Comparison of ENCODE assay signal across 1 cellular context in the genomic region with DNA sequence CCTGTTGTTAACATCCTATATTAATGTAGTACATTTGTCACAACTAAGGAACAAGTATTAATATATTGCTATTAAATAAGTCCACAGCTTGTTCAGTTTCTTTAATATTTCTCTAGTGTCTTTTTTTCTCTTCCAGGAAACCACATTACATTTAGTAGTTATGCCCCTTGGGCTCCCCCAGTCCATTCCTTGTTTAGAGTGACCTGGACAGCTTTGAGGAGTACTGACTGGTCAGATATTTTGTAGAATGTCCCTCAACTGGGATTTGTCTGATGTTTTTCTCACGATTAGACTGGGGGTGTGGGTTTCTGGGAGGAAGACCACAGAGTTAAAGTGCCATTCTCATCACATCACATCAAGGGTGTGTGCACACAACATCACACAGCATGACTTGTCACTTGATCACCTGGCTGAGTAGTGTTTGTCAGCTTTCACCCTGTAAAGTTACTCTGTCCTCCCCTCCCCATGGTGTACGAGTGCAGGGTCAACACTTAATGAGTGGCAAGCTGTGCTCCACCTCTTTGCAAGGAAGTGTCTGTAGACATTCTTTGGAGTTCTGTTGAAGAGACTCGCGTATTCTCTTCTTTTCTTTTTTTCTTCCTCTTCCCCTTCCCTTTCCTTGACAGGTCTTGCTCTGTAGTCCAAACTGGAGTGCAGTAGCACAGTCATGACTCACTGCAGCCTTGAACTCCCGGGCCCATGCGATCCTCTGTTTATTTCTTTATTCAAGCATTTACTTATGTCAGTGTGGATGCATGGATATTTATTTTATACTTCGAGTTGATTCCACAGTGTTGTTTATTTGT.
TF ChIP-seq lines count a peak whose summit lies in the region.

No MANE protein-coding gene starts in this region.

TF ChIP-seq in HEK293, 187 proteins besides CTCF, POLR2A, EP300 and RAD21 (continued from another document):
- TF ChIP-seq, protein P1, sequence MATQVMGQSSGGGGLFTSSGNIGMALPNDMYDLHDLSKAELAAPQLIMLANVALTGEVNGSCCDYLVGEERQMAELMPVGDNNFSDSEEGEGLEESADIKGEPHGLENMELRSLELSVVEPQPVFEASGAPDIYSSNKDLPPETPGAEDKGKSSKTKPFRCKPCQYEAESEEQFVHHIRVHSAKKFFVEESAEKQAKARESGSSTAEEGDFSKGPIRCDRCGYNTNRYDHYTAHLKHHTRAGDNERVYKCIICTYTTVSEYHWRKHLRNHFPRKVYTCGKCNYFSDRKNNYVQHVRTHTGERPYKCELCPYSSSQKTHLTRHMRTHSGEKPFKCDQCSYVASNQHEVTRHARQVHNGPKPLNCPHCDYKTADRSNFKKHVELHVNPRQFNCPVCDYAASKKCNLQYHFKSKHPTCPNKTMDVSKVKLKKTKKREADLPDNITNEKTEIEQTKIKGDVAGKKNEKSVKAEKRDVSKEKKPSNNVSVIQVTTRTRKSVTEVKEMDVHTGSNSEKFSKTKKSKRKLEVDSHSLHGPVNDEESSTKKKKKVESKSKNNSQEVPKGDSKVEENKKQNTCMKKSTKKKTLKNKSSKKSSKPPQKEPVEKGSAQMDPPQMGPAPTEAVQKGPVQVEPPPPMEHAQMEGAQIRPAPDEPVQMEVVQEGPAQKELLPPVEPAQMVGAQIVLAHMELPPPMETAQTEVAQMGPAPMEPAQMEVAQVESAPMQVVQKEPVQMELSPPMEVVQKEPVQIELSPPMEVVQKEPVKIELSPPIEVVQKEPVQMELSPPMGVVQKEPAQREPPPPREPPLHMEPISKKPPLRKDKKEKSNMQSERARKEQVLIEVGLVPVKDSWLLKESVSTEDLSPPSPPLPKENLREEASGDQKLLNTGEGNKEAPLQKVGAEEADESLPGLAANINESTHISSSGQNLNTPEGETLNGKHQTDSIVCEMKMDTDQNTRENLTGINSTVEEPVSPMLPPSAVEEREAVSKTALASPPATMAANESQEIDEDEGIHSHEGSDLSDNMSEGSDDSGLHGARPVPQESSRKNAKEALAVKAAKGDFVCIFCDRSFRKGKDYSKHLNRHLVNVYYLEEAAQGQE (tag by site-specific recombination; IDR thresholded peaks at IDR 0.05) = no peak
- TF ChIP-seq WT1 (tag by site-specific recombination; IDR thresholded peaks at IDR 0.05) = 0 out of 2 replicates have a peak, but pooled peaks have one; percentile 22
- TF ChIP-seq, protein P2, sequence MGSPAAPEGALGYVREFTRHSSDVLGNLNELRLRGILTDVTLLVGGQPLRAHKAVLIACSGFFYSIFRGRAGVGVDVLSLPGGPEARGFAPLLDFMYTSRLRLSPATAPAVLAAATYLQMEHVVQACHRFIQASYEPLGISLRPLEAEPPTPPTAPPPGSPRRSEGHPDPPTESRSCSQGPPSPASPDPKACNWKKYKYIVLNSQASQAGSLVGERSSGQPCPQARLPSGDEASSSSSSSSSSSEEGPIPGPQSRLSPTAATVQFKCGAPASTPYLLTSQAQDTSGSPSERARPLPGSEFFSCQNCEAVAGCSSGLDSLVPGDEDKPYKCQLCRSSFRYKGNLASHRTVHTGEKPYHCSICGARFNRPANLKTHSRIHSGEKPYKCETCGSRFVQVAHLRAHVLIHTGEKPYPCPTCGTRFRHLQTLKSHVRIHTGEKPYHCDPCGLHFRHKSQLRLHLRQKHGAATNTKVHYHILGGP (tag by site-specific recombination; IDR thresholded peaks at IDR 0.05) = no peak
- no peak for TF ChIP-seq HOXD13 (CRISPR knock-in tag; IDR thresholded peaks at IDR 0.05; ENCODE audit: borderline replicate concordance)
- no peak for TF ChIP-seq ZNF791 (tag by site-specific recombination; IDR thresholded peaks at IDR 0.05)
- TF ChIP-seq ZNF292 (tag by site-specific recombination; IDR thresholded peaks at IDR 0.05; ENCODE audit: borderline replicate concordance, low read depth) = no peak
- TF ChIP-seq, protein P3, sequence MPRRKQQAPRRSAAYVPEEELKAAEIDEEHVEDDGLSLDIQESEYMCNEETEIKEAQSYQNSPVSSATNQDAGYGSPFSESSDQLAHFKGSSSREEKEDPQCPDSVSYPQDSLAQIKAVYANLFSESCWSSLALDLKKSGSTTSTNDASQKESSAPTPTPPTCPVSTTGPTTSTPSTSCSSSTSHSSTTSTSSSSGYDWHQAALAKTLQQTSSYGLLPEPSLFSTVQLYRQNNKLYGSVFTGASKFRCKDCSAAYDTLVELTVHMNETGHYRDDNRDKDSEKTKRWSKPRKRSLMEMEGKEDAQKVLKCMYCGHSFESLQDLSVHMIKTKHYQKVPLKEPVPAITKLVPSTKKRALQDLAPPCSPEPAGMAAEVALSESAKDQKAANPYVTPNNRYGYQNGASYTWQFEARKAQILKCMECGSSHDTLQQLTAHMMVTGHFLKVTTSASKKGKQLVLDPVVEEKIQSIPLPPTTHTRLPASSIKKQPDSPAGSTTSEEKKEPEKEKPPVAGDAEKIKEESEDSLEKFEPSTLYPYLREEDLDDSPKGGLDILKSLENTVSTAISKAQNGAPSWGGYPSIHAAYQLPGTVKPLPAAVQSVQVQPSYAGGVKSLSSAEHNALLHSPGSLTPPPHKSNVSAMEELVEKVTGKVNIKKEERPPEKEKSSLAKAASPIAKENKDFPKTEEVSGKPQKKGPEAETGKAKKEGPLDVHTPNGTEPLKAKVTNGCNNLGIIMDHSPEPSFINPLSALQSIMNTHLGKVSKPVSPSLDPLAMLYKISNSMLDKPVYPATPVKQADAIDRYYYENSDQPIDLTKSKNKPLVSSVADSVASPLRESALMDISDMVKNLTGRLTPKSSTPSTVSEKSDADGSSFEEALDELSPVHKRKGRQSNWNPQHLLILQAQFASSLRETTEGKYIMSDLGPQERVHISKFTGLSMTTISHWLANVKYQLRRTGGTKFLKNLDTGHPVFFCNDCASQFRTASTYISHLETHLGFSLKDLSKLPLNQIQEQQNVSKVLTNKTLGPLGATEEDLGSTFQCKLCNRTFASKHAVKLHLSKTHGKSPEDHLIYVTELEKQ (tag by site-specific recombination; IDR thresholded peaks at IDR 0.05; ENCODE audit: borderline replicate concordance) = no peak
- peak; percentile 45 for TF ChIP-seq PRDM1 (tag by site-specific recombination; IDR thresholded peaks at IDR 0.05)
- TF ChIP-seq ZIC2 (tag by site-specific recombination; IDR thresholded peaks at IDR 0.05) = peak; percentile 83
- no peak for TF ChIP-seq ZFP69B (tag by site-specific recombination; IDR thresholded peaks at IDR 0.05)
- TF ChIP-seq ZNF223 (tag by site-specific recombination; IDR thresholded peaks at IDR 0.05) = no peak
- TF ChIP-seq ZBTB8A (tag by site-specific recombination; IDR thresholded peaks at IDR 0.05) = no peak
- TF ChIP-seq ZNF211 (tag by site-specific recombination; IDR thresholded peaks at IDR 0.05; ENCODE audit: low read depth) = no peak
- TF ChIP-seq ZNF354C (tag by site-specific recombination; IDR thresholded peaks at IDR 0.05; ENCODE audit: borderline replicate concordance, low read depth) = no peak
- TF ChIP-seq, protein P4, sequence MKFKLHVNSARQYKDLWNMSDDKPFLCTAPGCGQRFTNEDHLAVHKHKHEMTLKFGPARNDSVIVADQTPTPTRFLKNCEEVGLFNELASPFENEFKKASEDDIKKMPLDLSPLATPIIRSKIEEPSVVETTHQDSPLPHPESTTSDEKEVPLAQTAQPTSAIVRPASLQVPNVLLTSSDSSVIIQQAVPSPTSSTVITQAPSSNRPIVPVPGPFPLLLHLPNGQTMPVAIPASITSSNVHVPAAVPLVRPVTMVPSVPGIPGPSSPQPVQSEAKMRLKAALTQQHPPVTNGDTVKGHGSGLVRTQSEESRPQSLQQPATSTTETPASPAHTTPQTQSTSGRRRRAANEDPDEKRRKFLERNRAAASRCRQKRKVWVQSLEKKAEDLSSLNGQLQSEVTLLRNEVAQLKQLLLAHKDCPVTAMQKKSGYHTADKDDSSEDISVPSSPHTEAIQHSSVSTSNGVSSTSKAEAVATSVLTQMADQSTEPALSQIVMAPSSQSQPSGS (tag by site-specific recombination; IDR thresholded peaks at IDR 0.05; ENCODE audit: low read depth) = no peak
- no peak for TF ChIP-seq KLF9 (tag by site-specific recombination; IDR thresholded peaks at IDR 0.05; ENCODE audit: low read depth)
- no peak for TF ChIP-seq ZNF585B (tag by site-specific recombination; IDR thresholded peaks at IDR 0.05)
- no peak for TF ChIP-seq RBAK (tag by site-specific recombination; IDR thresholded peaks at IDR 0.05)
- TF ChIP-seq KLF8 (tag by site-specific recombination; IDR thresholded peaks at IDR 0.05) = 0 out of 2 replicates have a peak, but pooled peaks have one; percentile 19
- TF ChIP-seq, protein P5, sequence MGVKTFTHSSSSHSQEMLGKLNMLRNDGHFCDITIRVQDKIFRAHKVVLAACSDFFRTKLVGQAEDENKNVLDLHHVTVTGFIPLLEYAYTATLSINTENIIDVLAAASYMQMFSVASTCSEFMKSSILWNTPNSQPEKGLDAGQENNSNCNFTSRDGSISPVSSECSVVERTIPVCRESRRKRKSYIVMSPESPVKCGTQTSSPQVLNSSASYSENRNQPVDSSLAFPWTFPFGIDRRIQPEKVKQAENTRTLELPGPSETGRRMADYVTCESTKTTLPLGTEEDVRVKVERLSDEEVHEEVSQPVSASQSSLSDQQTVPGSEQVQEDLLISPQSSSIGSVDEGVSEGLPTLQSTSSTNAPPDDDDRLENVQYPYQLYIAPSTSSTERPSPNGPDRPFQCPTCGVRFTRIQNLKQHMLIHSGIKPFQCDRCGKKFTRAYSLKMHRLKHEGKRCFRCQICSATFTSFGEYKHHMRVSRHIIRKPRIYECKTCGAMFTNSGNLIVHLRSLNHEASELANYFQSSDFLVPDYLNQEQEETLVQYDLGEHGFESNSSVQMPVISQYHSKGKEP (tag by site-specific recombination; IDR thresholded peaks at IDR 0.05) = no peak
- no peak for TF ChIP-seq ZNF221 (tag by site-specific recombination; IDR thresholded peaks at IDR 0.05; ENCODE audit: borderline replicate concordance)
- TF ChIP-seq, protein P6, sequence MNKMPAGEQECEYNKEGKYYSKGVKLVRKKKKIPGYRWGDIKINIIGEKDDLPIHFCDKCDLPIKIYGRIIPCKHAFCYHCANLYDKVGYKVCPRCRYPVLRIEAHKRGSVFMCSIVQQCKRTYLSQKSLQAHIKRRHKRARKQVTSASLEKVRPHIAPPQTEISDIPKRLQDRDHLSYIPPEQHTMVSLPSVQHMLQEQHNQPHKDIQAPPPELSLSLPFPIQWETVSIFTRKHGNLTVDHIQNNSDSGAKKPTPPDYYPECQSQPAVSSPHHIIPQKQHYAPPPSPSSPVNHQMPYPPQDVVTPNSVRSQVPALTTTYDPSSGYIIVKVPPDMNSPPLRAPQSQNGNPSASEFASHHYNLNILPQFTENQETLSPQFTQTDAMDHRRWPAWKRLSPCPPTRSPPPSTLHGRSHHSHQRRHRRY (tag by site-specific recombination; IDR thresholded peaks at IDR 0.05) = no peak
- TF ChIP-seq ZNF658 (tag by site-specific recombination; IDR thresholded peaks at IDR 0.05) = no peak
- no peak for TF ChIP-seq ZNF785 (tag by site-specific recombination; IDR thresholded peaks at IDR 0.05)
- TF ChIP-seq, protein P7, sequence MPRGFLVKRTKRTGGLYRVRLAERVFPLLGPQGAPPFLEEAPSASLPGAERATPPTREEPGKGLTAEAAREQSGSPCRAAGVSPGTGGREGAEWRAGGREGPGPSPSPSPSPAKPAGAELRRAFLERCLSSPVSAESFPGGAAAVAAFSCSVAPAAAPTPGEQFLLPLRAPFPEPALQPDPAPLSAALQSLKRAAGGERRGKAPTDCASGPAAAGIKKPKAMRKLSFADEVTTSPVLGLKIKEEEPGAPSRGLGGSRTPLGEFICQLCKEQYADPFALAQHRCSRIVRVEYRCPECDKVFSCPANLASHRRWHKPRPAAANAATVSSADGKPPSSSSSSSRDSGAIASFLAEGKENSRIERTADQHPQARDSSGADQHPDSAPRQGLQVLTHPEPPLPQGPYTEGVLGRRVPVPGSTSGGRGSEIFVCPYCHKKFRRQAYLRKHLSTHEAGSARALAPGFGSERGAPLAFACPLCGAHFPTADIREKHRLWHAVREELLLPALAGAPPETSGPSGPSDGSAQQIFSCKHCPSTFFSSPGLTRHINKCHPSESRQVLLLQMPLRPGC (tag by site-specific recombination; IDR thresholded peaks at IDR 0.05) = no peak
- no peak for TF ChIP-seq ZSCAN30 (tag by site-specific recombination; IDR thresholded peaks at IDR 0.05)
- no peak for TF ChIP-seq ZNF670 (tag by site-specific recombination; IDR thresholded peaks at IDR 0.05; ENCODE audit: low read depth)
TF ChIP-seq in HEK293: peak in this region for 10.
